ENCODE assay signal across 8 cellular contexts in genomic region chr18:44742741-44743311, GRCh38.
DNase-seq lines count a peak whose midpoint lies in the region; ATAC-seq, FAIRE-seq and TF ChIP-seq lines count a peak whose summit lies in the region.

No MANE protein-coding gene starts in this region.

- TF ChIP-seq CTCF in fibroblast of villous mesenchyme (IDR thresholded peaks at IDR 0.05; ENCODE audit: insufficient read depth, low read depth, low read length), result no peak

- DNase-seq in EL (peak; percentile 15), NCI-H82 treated with DMSO at 0.1 percent for 48 hours (lab: John Stamatoyannopoulos, UW; ENCODE audit: unreplicated experiment) (peak; percentile 90), fibroblast of villous mesenchyme (ENCODE audit: low read depth) (peak; percentile 73), sciatic nerve (ENCODE audit: low spot score) (peak; percentile 79), small intestine (no peak)
- no peak for DNase-seq in activated naive CD4-positive, alpha-beta T cell treated with Interleukin-2 at 50 U/mL for 16 hours
- no peak for DNase-seq in stimulated activated naive CD4-positive, alpha-beta T cell (lab: John Stamatoyannopoulos, UW)

- H3K27ac ChIP-seq in small intestine (ENCODE audit: low read depth in 1 of 2, low read length in 1 of 2), result peak overlapping the region in 1 of 2 donors; percentile 19

- peak; percentile 91 for ATAC-seq in sciatic nerve
- ATAC-seq in HG02885 (IDR thresholded peaks at IDR 0.05; ENCODE audit: poor library complexity, unreplicated experiment), result no peak

- no peaks in the 10 kb centered on the region for H3K9me3 ChIP-seq in small intestine (ENCODE audit: control insufficient read depth, low read depth)

- no peaks in the 10 kb centered on the region for H3K27me3 ChIP-seq in small intestine (ENCODE audit: control insufficient read depth in 2 of 2, insufficient read depth in 2 of 2, low read length in 2 of 2)

- FAIRE-seq in small intestine (lab: Jason Lieb, UNC), result no peak

- WGBS in small intestine, 3 donors, result 51 to 55% (median 54%) methylated on average over 3 of the region's 3 CpGs

- H3K4me1 ChIP-seq in small intestine (ENCODE audit: control insufficient read depth in 2 of 2, insufficient read depth in 1 of 2, low read depth in 1 of 2, low read length in 1 of 2), result no peaks in the 10 kb centered on the region

- H3K4me3 ChIP-seq in fibroblast of villous mesenchyme (ENCODE audit: low read depth, low read length) (no peak overlapping the region), small intestine (ENCODE audit: low read depth in 1 of 2, low read length in 2 of 2) (no peak overlapping the region)

- no peaks in the 10 kb centered on the region for H3K36me3 ChIP-seq in small intestine (ENCODE audit: control insufficient read depth in 2 of 2, insufficient read depth in 2 of 2, low read length in 2 of 2)

- intact Hi-C loops in sciatic nerve (cut with DNase I), result no loop called here

Comparison
In these comparisons a context has a peak if more than half of its experiments do, and no peak if none do; other contexts are left out.
1. DNase-seq: peak in EL (single experiment), NCI-H82 treated with DMSO at 0.1 percent for 48 hours (single experiment), fibroblast of villous mesenchyme (single experiment) and sciatic nerve (single experiment); none in activated naive CD4-positive, alpha-beta T cell treated with Interleukin-2 at 50 U/mL for 16 hours (single experiment), stimulated activated naive CD4-positive, alpha-beta T cell (0 of 6) and small intestine (single experiment).